Comparison of ENCODE assay signal across 21 cellular contexts in the genomic region with DNA sequence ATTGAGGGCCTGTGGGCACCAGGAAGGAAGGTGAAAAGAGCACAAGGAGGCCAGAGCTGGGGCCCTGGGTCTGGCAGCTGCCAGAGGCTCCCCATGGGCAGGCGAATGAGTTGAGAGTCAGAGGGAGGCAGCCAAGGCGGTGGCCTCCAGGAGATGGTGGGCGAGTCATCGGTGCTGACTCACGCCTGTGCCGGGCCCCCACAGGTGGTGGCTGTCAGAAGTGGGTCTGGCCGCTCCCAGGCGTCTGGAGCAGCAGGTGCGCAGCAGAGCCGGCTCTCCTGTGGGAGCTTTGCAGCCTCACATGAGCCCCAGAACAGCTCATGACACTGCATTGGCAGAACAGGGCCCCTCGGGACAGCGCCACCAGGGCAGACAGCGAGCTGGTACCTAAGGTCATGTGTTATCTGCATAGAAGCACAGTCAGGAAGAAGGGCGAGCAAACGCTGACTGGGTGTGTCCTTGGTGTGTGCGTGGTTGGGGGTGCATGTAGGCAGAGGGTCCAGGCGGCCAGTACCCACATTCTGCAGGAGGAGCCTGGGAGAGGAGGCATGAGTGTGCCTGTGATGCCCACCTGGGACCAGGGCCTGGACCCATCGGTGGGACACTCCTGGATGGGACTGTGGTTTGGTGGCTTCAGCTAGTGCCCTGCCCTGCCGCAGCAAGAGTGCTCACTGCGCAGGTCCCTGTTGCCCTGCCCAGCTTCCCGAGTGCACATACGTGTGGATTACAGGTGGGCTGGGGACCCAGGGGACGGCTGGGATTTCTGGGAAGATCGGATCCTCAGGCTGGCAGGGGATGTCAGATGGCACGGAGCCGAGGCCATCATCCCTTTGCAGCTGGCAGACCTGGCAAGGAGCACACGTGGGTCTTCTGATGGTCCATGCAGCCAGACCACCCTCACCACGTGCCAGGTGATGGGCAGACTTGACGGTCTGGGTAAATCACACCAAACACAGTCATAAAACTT.
A peak's percentile ranks its signal among the peaks of the same experiment; 100 is the strongest.
DNase-seq lines count a peak whose midpoint lies in the region; ATAC-seq, FAIRE-seq and TF ChIP-seq lines count a peak whose summit lies in the region.
"Had no signal": no experiment of that assay in that cellular context is flagged by ENCODE, and none has a peak within 500 bp of the region (broad histone marks: within the 10 kb centered on the region; RNA-seq: fewer than 3 reads in every experiment).

No MANE protein-coding gene starts in this region.

- no peaks in the 10 kb centered on the region for H3K9me3 Mint-ChIP-seq in activated T-cell treated with anti-CD3 and anti-CD28 coated beads, Interleukin-2, amount 50 U/mL, for 72 hours
- no peaks in the 10 kb centered on the region for H3K9me3 Mint-ChIP-seq in astrocyte (ENCODE audit: unreplicated experiment)
- H3K9me3 Mint-ChIP-seq: activated B cell treated with CpG ODN at 0.5 μM for 24 hours; activated T-helper 2 cell treated with anti-CD3 and anti-CD28 coated beads, Interferon-gamma antibody, Interleukin-2, Interleukin-4, amounts not matched to agents 10 μg/mL and 5 μg/mL and 100 μg/mL, durations not matched to agents 14 hours and 24 hours and 36 hours; naive B cell had no signal

- H4K20me1 ChIP-seq in HCT116 (ENCODE audit: insufficient read depth) (no peaks in the 10 kb centered on the region), astrocyte (ENCODE audit: insufficient read depth, low read length) (no peaks in the 10 kb centered on the region)

- FAIRE-seq in astrocyte (lab: Jason Lieb, UNC), result no peak
- no peak for FAIRE-seq in GM12891 (lab: Jason Lieb, UNC)
- FAIRE-seq: G401.6 had no signal

- TF ChIP-seq POLR2A in HCT116 (IDR thresholded peaks at IDR 0.05; ENCODE audit: borderline replicate concordance, extremely low read depth, insufficient read depth, insufficient read length) (no peak), GM12891 (IDR thresholded peaks at IDR 0.05; ENCODE audit: low read depth, low read length) (no peak)

- RAD21 ChIA-PET in HCT116 (lab: Charles Lee; ENCODE audit: low non-redundant PET in 1 of 2, low total read pairs in 2 of 2, uncharacterized antibody in 2 of 2, unreplicated experiment in 2 of 2), result no interaction called here

- no peaks in the 10 kb centered on the region for H3K36me3 Mint-ChIP-seq in activated T-cell treated with anti-CD3 and anti-CD28 coated beads, Interleukin-2, amount 50 U/mL, for 72 hours (ENCODE audit: insufficient read depth in 2 of 2)
- no peaks in the 10 kb centered on the region for H3K36me3 Mint-ChIP-seq in astrocyte (ENCODE audit: low read depth, unreplicated experiment)
- H3K36me3 Mint-ChIP-seq: naive B cell had no signal

- TF ChIP-seq RAD21 in HCT116 (IDR thresholded peaks at IDR 0.05; ENCODE audit: low read depth), result no peak

- no TSS peak for BruUV-seq in HCT116 (replicated peaks; lab: Mats Ljungman, UMichigan)

- no peak overlapping the region for H3K9ac ChIP-seq in HCT116 (ENCODE audit: low read length)
- no peak overlapping the region for H3K9ac ChIP-seq in astrocyte (ENCODE audit: low read length)

- intact Hi-C loops in HCT116 (cut with micrococcal nuclease) (no loop called here), posterior vena cava (cut with DNase I) (loop anchor here in 1 of 2 donors (10.0 kb wide), 1 partner anchor 1626 kb away; no protein-coding TSS in a partner anchor)

- H3K27me3 Mint-ChIP-seq in activated T-cell treated with anti-CD3 and anti-CD28 coated beads, Interleukin-2, amount 50 U/mL, for 72 hours (ENCODE audit: low read depth), result peaks cover 8% of the 10 kb centered on the region
- peaks cover 32% of the 10 kb centered on the region for H3K27me3 Mint-ChIP-seq in astrocyte (ENCODE audit: low read depth, unreplicated experiment)

- no peak overlapping the region for H2AFZ ChIP-seq in HCT116 (ENCODE audit: low read depth, low read length, poor library complexity, severe bottlenecking)
- H2AFZ ChIP-seq in astrocyte (ENCODE audit: low read depth, low read length), result no peak overlapping the region

- H3K4me1 ChIP-seq in HCT116 (ENCODE audit: control insufficient read depth in 1 of 2, insufficient read depth in 2 of 2, low read length in 2 of 2) (no peaks in the 10 kb centered on the region), astrocyte (ENCODE audit: insufficient read depth, low read length) (no peaks in the 10 kb centered on the region)
- H3K4me1 ChIP-seq: adrenal gland, lower lobe of right lung, stomach had no signal

- H3K4me2 ChIP-seq in HCT116 (ENCODE audit: low read length), result no peak overlapping the region
- H3K4me2 ChIP-seq in astrocyte (ENCODE audit: low read length), result no peak overlapping the region

- H3K27ac ChIP-seq in HCT116 (ENCODE audit: low read depth, low read length) (no peak overlapping the region), astrocyte (ENCODE audit: low read depth, low read length) (no peak overlapping the region)
- H3K27ac ChIP-seq: adrenal gland, cardiac muscle cell, lower lobe of right lung, stomach had no signal

- H3K4me3 Mint-ChIP-seq in activated T-cell treated with anti-CD3 and anti-CD28 coated beads, Interleukin-2, amount 50 U/mL, for 72 hours, result no peak overlapping the region
- no peak overlapping the region for H3K4me3 Mint-ChIP-seq in astrocyte (ENCODE audit: unreplicated experiment)
- H3K4me3 Mint-ChIP-seq: activated B cell treated with CpG ODN at 0.5 μM for 24 hours had no signal

- CTCF ChIA-PET in HCT116 (lab: Charles Lee), result no interaction called here

- no peak for ATAC-seq in activated T-cell treated with anti-CD3 and anti-CD28 coated beads, Interleukin-2, amount 50 U/mL, for 72 hours (replicated peaks in 1 of 2)
- peak; percentile 54; the same call in 1 of the 2 replicates for ATAC-seq in HCT116
- ATAC-seq in GM19467 (IDR thresholded peaks at IDR 0.05; ENCODE audit: unreplicated experiment), result no peak
- ATAC-seq: esophagus mucosa, sciatic nerve had no signal

- H3K9me3 ChIP-seq in HCT116 (ENCODE audit: control insufficient read depth in 1 of 2, insufficient read depth in 1 of 2, low read depth in 1 of 2, low read length in 2 of 2) (no peaks in the 10 kb centered on the region), astrocyte (ENCODE audit: insufficient read depth, low read depth, low read length) (no peaks in the 10 kb centered on the region)
- H3K9me3 ChIP-seq: adrenal gland, lower lobe of right lung, stomach had no signal

- no peaks in the 10 kb centered on the region for H3K36me3 ChIP-seq in HCT116 (ENCODE audit: control insufficient read depth in 1 of 2, insufficient read depth in 2 of 2, low read length in 2 of 2)
- H3K36me3 ChIP-seq in astrocyte (ENCODE audit: insufficient read depth, low read length), result no peaks in the 10 kb centered on the region
- H3K36me3 ChIP-seq: adrenal gland, cardiac muscle cell, lower lobe of right lung, stomach had no signal

- H3K27ac Mint-ChIP-seq in activated T-cell treated with anti-CD3 and anti-CD28 coated beads, Interleukin-2, amount 50 U/mL, for 72 hours, result no peak overlapping the region
- H3K27ac Mint-ChIP-seq in astrocyte (ENCODE audit: unreplicated experiment), result peak overlapping the region; percentile 26
- H3K27ac Mint-ChIP-seq: activated B cell treated with CpG ODN at 0.5 μM for 24 hours; activated T-helper 2 cell treated with anti-CD3 and anti-CD28 coated beads, Interferon-gamma antibody, Interleukin-2, Interleukin-4, amounts not matched to agents 10 μg/mL and 5 μg/mL and 100 μg/mL, durations not matched to agents 14 hours and 24 hours and 36 hours; naive B cell had no signal

- H3K79me2 ChIP-seq in HCT116 (ENCODE audit: insufficient read depth, low read length), result no peaks in the 10 kb centered on the region
- H3K79me2 ChIP-seq in astrocyte (ENCODE audit: insufficient read depth, low read length), result no peaks in the 10 kb centered on the region

- POLR2A ChIA-PET in HCT116 (lab: Charles Lee), result no interaction called here

- H3K4me1 Mint-ChIP-seq in activated T-cell treated with anti-CD3 and anti-CD28 coated beads, Interleukin-2, amount 50 U/mL, for 72 hours (ENCODE audit: low read depth), result no peaks in the 10 kb centered on the region
- peaks cover 5% of the 10 kb centered on the region for H3K4me1 Mint-ChIP-seq in astrocyte (ENCODE audit: low read depth, unreplicated experiment)
- H3K4me1 Mint-ChIP-seq: activated B cell treated with CpG ODN at 0.5 μM for 24 hours, naive B cell had no signal

- H3K27me3 ChIP-seq in HCT116 (ENCODE audit: insufficient read depth, low read length) (peaks cover 9% of the 10 kb centered on the region), astrocyte (ENCODE audit: insufficient read depth, low read length) (no peaks in the 10 kb centered on the region)

- DNase-seq in activated T-cell treated with anti-CD3 and anti-CD28 coated beads for 48 hours (ENCODE audit: low read depth) (peak; percentile 5), HCT116 (ENCODE audit: low read depth, low spot score) (no peak), astrocyte (ENCODE audit: low read depth) (no peak), posterior vena cava (ENCODE audit: low spot score) (peak; percentile 78), H4 (ENCODE audit: low spot score) (no peak), GM12891 (ENCODE audit: insufficient read length, low spot score) (no peak)
- DNase-seq in activated T-cell treated with anti-CD3 and anti-CD28 coated beads, Interleukin-2, amount 50 U/mL, for 72 hours, result no peak
- DNase-seq: activated B cell treated with CpG ODN at 0.5 μM for 24 hours, adrenal gland, Kasumi-1, lower lobe of right lung, naive B cell, NCI-H446 treated with DMSO at 0.1 percent for 48 hours, Right ventricle myocardium superior, stomach had no signal

- no peaks in the 10 kb centered on the region for H3K9me2 ChIP-seq in HCT116 (ENCODE audit: insufficient read depth)

- H3K4me3 ChIP-seq in HCT116 (replicated peaks in 1 of 2; ENCODE audit: low read depth in 1 of 2, low read length in 2 of 2) (no peak overlapping the region), astrocyte (ENCODE audit: insufficient read depth, low read depth, low read length) (no peak overlapping the region)
- H3K4me3 ChIP-seq: adrenal gland, cardiac muscle cell, lower lobe of right lung, stomach had no signal

- no peak for TF ChIP-seq CTCF in HCT116 (IDR thresholded peaks at IDR 0.05 in 2 of 3, conservative IDR thresholded peaks at IDR 0.05 in 1 of 3; ENCODE audit: borderline replicate concordance in 1 of 3, insufficient read depth in 1 of 3, low read depth in 2 of 3, low read length in 2 of 3)
- TF ChIP-seq CTCF in astrocyte (IDR thresholded peaks at IDR 0.05; ENCODE audit: insufficient read depth, low read depth, low read length), result no peak

TF ChIP-seq in GM12891, 5 proteins besides CTCF, POLR2A, EP300 and RAD21:
- TF ChIP-seq SPI1 (IDR thresholded peaks at IDR 0.05; ENCODE audit: low read depth, low read length) (no peak), POLR2AphosphoS5 (IDR thresholded peaks at IDR 0.05; ENCODE audit: low read depth, low read length) (no peak), POU2F2 (IDR thresholded peaks at IDR 0.05; ENCODE audit: low read depth, low read length) (no peak), TAF1 (IDR thresholded peaks at IDR 0.05; ENCODE audit: low read depth, low read length) (no peak), PAX5 (IDR thresholded peaks at IDR 0.05; ENCODE audit: insufficient read depth, low read length, severe bottlenecking) (no peak)

Comparison
In these comparisons a context has a peak if more than half of its experiments do, and no peak if none do; other contexts are left out.
1. DNase-seq: peak in activated T-cell treated with anti-CD3 and anti-CD28 coated beads for 48 hours (single experiment) and posterior vena cava (single experiment); none in activated T-cell treated with anti-CD3 and anti-CD28 coated beads, Interleukin-2, amount 50 U/mL, for 72 hours (0 of 2), HCT116 (single experiment), astrocyte (single experiment), H4 (single experiment) and GM12891 (single experiment).